1 cellular context compared by ENCODE assay signal in the genomic region with DNA sequence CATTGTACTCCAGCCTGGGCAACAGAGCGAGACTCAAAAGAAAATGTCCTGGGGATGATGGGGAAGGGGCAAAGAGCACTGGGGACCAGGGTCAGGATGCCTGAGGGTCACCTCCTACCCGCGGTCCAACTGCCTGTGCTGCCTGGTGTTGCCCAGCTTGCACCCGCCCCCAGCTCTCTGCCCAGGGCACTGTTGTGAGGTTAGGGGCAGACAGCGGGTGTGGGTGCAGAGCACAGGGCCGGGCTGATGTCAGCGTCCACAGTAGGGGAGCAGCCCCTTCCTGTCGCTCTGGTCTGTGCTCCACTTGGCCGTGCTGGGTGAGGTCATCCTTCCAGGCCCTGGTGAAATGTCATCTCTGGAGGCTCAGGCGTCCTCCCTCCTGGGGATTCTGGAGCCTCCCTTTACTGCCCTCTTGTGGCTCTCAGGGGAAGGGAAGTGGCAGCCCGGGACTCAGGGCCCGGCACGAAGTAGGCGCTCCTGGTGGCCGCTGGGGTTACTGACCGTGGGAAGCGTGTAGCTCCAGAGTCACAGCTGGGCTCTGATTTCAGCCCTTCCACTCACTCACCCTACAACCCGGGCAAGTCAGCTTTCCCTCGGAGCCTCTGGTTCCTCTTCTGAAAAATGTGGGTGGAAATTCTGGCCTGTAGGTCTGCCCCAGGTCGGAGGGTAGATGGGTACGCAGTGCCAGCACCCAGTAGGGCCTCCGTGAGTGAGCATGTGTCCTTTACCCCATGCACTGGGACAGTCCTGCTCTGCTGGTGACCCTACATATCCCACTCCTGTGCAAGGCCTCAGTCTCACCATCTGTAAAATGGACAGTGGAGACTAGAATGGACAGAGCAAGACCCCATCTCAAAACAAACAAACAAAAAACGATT.
TF ChIP-seq lines count a peak whose summit lies in the region.

No MANE protein-coding gene starts in this region.

TF ChIP-seq in GM12878, 131 proteins besides CTCF, POLR2A, EP300 and RAD21 (continued from another document):
- TF ChIP-seq ZBTB11 (CRISPR knock-in tag; IDR thresholded peaks at IDR 0.05), result no peak
- peak; percentile 91 for TF ChIP-seq DPF2 (IDR thresholded peaks at IDR 0.05)
- no peak for TF ChIP-seq BMI1 (IDR thresholded peaks at IDR 0.05; ENCODE audit: borderline replicate concordance)
- no peak for TF ChIP-seq ZBTB4 (CRISPR knock-in tag; IDR thresholded peaks at IDR 0.05)
- 0 out of 2 replicates have a peak, but pooled peaks have one; percentile 23 for TF ChIP-seq TCF3 (IDR thresholded peaks at IDR 0.05; ENCODE audit: borderline replicate concordance, insufficient read depth, low read depth, low read length)
- TF ChIP-seq HDGF (IDR thresholded peaks at IDR 0.05), result 0 out of 2 replicates have a peak, but pooled peaks have one; percentile 44
- peak; percentile 49; the same call in 1 of the 2 replicates for TF ChIP-seq JUNB (IDR thresholded peaks at IDR 0.05)
- peak; percentile 65 for TF ChIP-seq SMC3 (IDR thresholded peaks at IDR 0.05; ENCODE audit: borderline replicate concordance, low read length)
- TF ChIP-seq ATF7 (IDR thresholded peaks at IDR 0.05; ENCODE audit: low read depth), result peak; percentile 93
- TF ChIP-seq NFYA (IDR thresholded peaks at IDR 0.05; ENCODE audit: borderline replicate concordance, low read depth, low read length), result no peak
- TF ChIP-seq TAF1 (IDR thresholded peaks at IDR 0.05; ENCODE audit: borderline replicate concordance, low read depth, low read length), result no peak
- TF ChIP-seq NBN (IDR thresholded peaks at IDR 0.05), result peak; percentile 57; the same call in 1 of the 2 replicates
- no peak for TF ChIP-seq E4F1 (IDR thresholded peaks at IDR 0.05; ENCODE audit: borderline replicate concordance, partially characterized antibody)
- TF ChIP-seq RB1 (IDR thresholded peaks at IDR 0.05; ENCODE audit: borderline replicate concordance), result no peak
- peak; percentile 51; the same call in 1 of the 2 replicates for TF ChIP-seq YY1 (IDR thresholded peaks at IDR 0.05; ENCODE audit: low read depth, low read length)
- TF ChIP-seq NRF1 (conservative IDR thresholded peaks at IDR 0.05; ENCODE audit: low read depth, low read length), result no peak
- TF ChIP-seq BRCA1 (IDR thresholded peaks at IDR 0.05; ENCODE audit: low read depth, low read length), result no peak
- no peak for TF ChIP-seq MYB (IDR thresholded peaks at IDR 0.05; ENCODE audit: borderline replicate concordance, low read depth, low read length)
- TF ChIP-seq EGR1 (IDR thresholded peaks at IDR 0.05; ENCODE audit: borderline replicate concordance in 1 of 2, low read depth in 2 of 2, low read length in 2 of 2), result no peak
- peak; percentile 75 to 84 for TF ChIP-seq IKZF2 (IDR thresholded peaks at IDR 0.05)
TF ChIP-seq in GM12878: peak in this region for 32.
